Comparison of ENCODE assay signal across 7 cellular contexts in the genomic region with DNA sequence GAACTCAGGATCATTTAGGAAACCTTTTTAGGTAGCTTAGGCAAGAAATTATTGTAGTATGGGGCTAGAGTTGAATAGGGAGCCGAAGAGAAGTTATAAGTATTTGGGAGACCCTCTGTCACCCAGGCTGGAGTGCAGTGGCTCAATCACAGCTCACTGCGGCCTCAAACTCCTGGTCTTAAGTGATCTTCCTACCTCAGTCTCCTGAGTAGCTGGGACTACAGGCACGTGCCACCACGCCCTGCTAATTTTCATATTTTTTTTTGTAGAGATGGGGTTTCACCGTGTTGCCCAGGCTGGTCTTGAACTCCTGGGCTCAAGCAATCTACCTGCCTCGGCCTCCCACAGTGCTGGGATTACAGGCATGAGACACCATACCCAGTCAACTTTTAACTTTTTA. TPM values are rescaled to one million over a fixed set of nuclear protein-coding genes. Genes with fewer than 3 reads are reported as not detected.
DNase-seq lines count a peak whose midpoint lies in the region; ATAC-seq and TF ChIP-seq lines count a peak whose summit lies in the region.
"Not testable (repeated sequence)": the region's sequence is repeated elsewhere in the genome, so short reads cannot be mapped to it uniquely, and the experiment has no call there.

No MANE protein-coding gene starts in this region.

- intact Hi-C loops in PC-9 (cut with micrococcal nuclease; ENCODE audit: unreplicated experiment) = not testable (repeated sequence)

- WGBS in smooth muscle cell (ENCODE audit: low lambda C conversion rate) = 94% methylated on average over 6 of the region's 6 CpGs

- not testable (repeated sequence) for H3K9me3 ChIP-seq in CD8-positive, alpha-beta memory T cell (ENCODE audit: low read length); PC-9 (ENCODE audit: insufficient read depth, low read depth); smooth muscle cell (replicated peaks; ENCODE audit: low read depth)

- peaks cover 0 to 25% (median 4%) of the 10 kb centered on the region in 3 donors for H3K36me3 Mint-ChIP-seq in CD8-positive, alpha-beta memory T cell
- peaks cover 56% of the 10 kb centered on the region for H3K36me3 Mint-ChIP-seq in activated T-cell treated with anti-CD3 and anti-CD28 coated beads, Interleukin-2, amount 50 U/mL, for 24 hours (ENCODE audit: low read depth)
- H3K36me3 Mint-ChIP-seq in chondrocyte (ENCODE audit: low read depth) = not testable (repeated sequence)
- peaks cover 59% of the 10 kb centered on the region for H3K36me3 Mint-ChIP-seq in nephron progenitor cell (ENCODE audit: low read depth)

- not testable (repeated sequence) for H3K27me3 Mint-ChIP-seq in CD8-positive, alpha-beta memory T cell; activated T-cell treated with anti-CD3 and anti-CD28 coated beads, Interleukin-2, amount 50 U/mL, for 24 hours; chondrocyte (ENCODE audit: low read depth); nephron progenitor cell (ENCODE audit: low read depth, poor library complexity)

- CTCF ChIA-PET in CD8-positive, alpha-beta memory T cell (lab: Charles Lee); PC-9 (lab: Charles Lee): not testable (repeated sequence)

- not testable (repeated sequence) for H3K27me3 ChIP-seq in CD8-positive, alpha-beta memory T cell (ENCODE audit: insufficient read depth, low read length, poor library complexity, severe bottlenecking); PC-9 (ENCODE audit: insufficient read depth, low read depth); smooth muscle cell (ENCODE audit: low read depth)

- H3K9me2 ChIP-seq in PC-9 (ENCODE audit: insufficient read depth) = not testable (repeated sequence)

- H3K9me3 Mint-ChIP-seq in CD8-positive, alpha-beta memory T cell; activated T-cell treated with anti-CD3 and anti-CD28 coated beads, Interleukin-2, amount 50 U/mL, for 24 hours; chondrocyte (ENCODE audit: low read depth): not testable (repeated sequence)
- peaks cover 12% of the 10 kb centered on the region for H3K9me3 Mint-ChIP-seq in nephron progenitor cell

- H3K27ac Mint-ChIP-seq in CD8-positive, alpha-beta memory T cell = peak overlapping the region in 5 of 8 donors; percentile 11 to 77 (median 58)
- H3K27ac Mint-ChIP-seq in activated T-cell treated with anti-CD3 and anti-CD28 coated beads, Interleukin-2, amount 50 U/mL, for 24 hours = peak overlapping the region; percentile 1
- H3K27ac Mint-ChIP-seq in chondrocyte (ENCODE audit: unreplicated experiment) (peak overlapping the region; percentile 12), nephron progenitor cell (peak overlapping the region; percentile 80)

- peaks cover 95% of the 10 kb centered on the region for H4K20me1 ChIP-seq in PC-9 (ENCODE audit: insufficient read depth)
- peaks cover 99% of the 10 kb centered on the region for H4K20me1 ChIP-seq in smooth muscle cell (ENCODE audit: low read depth)

- BruUV-seq in PC-9 (replicated peaks; lab: Mats Ljungman, UMichigan) = not testable (repeated sequence)

- H3K36me3 ChIP-seq in CD8-positive, alpha-beta memory T cell (ENCODE audit: insufficient read depth, low read length); PC-9 (ENCODE audit: low read depth); smooth muscle cell (ENCODE audit: low read depth): not testable (repeated sequence)

- not testable (repeated sequence) for DNase-seq in CD8-positive, alpha-beta memory T cell; PC-9; activated T-cell treated with anti-CD3 and anti-CD28 coated beads, Interleukin-2, amount 50 U/mL, for 24 hours; chondrocyte (ENCODE audit: low spot score); nephron progenitor cell; smooth muscle cell (lab: John Stamatoyannopoulos, UW; ENCODE audit: unreplicated experiment)
- DNase-seq in left lobe of liver (ENCODE audit: low spot score) = peak; percentile 10

- peaks cover 49 to 76% (median 62%) of the 10 kb centered on the region in 3 donors for H3K4me1 Mint-ChIP-seq in CD8-positive, alpha-beta memory T cell
- H3K4me1 Mint-ChIP-seq in activated T-cell treated with anti-CD3 and anti-CD28 coated beads, Interleukin-2, amount 50 U/mL, for 24 hours (ENCODE audit: low read depth) = peaks cover 59% of the 10 kb centered on the region
- peaks cover 41% of the 10 kb centered on the region for H3K4me1 Mint-ChIP-seq in chondrocyte (ENCODE audit: low read depth)
- H3K4me1 Mint-ChIP-seq in nephron progenitor cell = not testable (repeated sequence)

- not testable (repeated sequence) for ATAC-seq in left lobe of liver

- not testable (repeated sequence) for H3K4me1 ChIP-seq in CD8-positive, alpha-beta memory T cell (ENCODE audit: insufficient read depth, low read length); PC-9 (replicated peaks; ENCODE audit: insufficient read depth); smooth muscle cell (ENCODE audit: low read depth)

- H3K79me2 ChIP-seq in PC-9 (ENCODE audit: low read depth) (peaks cover 98% of the 10 kb centered on the region), smooth muscle cell (ENCODE audit: low read depth) (peaks cover 100% of the 10 kb centered on the region)

- H3K4me2 ChIP-seq in PC-9, smooth muscle cell: not testable (repeated sequence)

- H3K4me3 Mint-ChIP-seq in CD8-positive, alpha-beta memory T cell = peak overlapping the region in 1 of 7 donors; percentile 19
- not testable (repeated sequence) for H3K4me3 Mint-ChIP-seq in activated T-cell treated with anti-CD3 and anti-CD28 coated beads, Interleukin-2, amount 50 U/mL, for 24 hours; chondrocyte (ENCODE audit: unreplicated experiment); nephron progenitor cell

- not testable (repeated sequence) for H2AFZ ChIP-seq in PC-9; smooth muscle cell (ENCODE audit: low read depth)

- H3K27ac ChIP-seq in CD8-positive, alpha-beta memory T cell (ENCODE audit: low read depth, low read length) = not testable (repeated sequence)
- H3K27ac ChIP-seq in PC-9 (peak overlapping the region; percentile 26; the same call in 1 of the 2 replicates), smooth muscle cell (ENCODE audit: low read depth) (peak overlapping the region; percentile 57)

- POLR2A ChIA-PET in CD8-positive, alpha-beta memory T cell (lab: Charles Lee) = not testable (repeated sequence)
- POLR2A ChIA-PET in PC-9 (lab: Charles Lee; ENCODE audit: unreplicated experiment) = interaction anchor here (0.6 kb wide), 1 partner anchor 16 kb away, joined by 5 read pairs; no protein-coding TSS in a partner anchor

- H3K4me3 ChIP-seq in CD8-positive, alpha-beta memory T cell (ENCODE audit: low read length); PC-9; smooth muscle cell: not testable (repeated sequence)

- TF ChIP-seq CTCF in PC-9 (conservative IDR thresholded peaks at IDR 0.05); chondrocyte (IDR thresholded peaks at IDR 0.05); nephron progenitor cell (IDR thresholded peaks at IDR 0.05); smooth muscle cell (IDR thresholded peaks at IDR 0.05; ENCODE audit: borderline replicate concordance, insufficient read depth, poor library complexity, severe bottlenecking): not testable (repeated sequence)

- not testable (repeated sequence) for H3K9ac ChIP-seq in smooth muscle cell (ENCODE audit: low read depth)

- not testable (repeated sequence) for H3F3A ChIP-seq in PC-9 (ENCODE audit: insufficient read depth, low read depth); smooth muscle cell (ENCODE audit: low read depth)

RNA-seq across cellular contexts. Expression of gene UBE2K, which starts 23.3 kb away (rescaled TPM):
- total RNA-seq in CD8-positive, alpha-beta memory T cell = 10 to 100 TPM; 87.5 to 88.3 TPM
- 71.1 TPM for polyA plus RNA-seq in CD8-positive, alpha-beta memory T cell
- total RNA-seq in PC-9 (2021) = 89.4 and 129 TPM in 2 replicates
- 73.7 to 87.5 TPM (median 84.4 TPM) in 3 replicates for total RNA-seq in chondrocyte
- 43.4 TPM for total RNA-seq in left lobe of liver
- total RNA-seq in smooth muscle cell = 25.8 and 32.4 TPM in 2 replicates
- 84.1 and 118 TPM in 2 replicates for polyA plus RNA-seq in smooth muscle cell

Comparison
In these comparisons a context has a peak if more than half of its experiments do, and no peak if none do; other contexts are left out.
1. H3K27ac Mint-ChIP-seq: peak in every context shown above with its lines; median percentile 80 in nephron progenitor cell; 58 in CD8-positive, alpha-beta memory T cell; 12 in chondrocyte; 1 in activated T-cell treated with anti-CD3 and anti-CD28 coated beads, Interleukin-2, amount 50 U/mL, for 24 hours.